ENCODE assay signal across 16 cellular contexts in genomic region chr19:45162464-45163143, GRCh38. TPM values are rescaled to one million over a fixed set of nuclear protein-coding genes. Genes with fewer than 3 reads are reported as not detected.
DNase-seq lines count a peak whose midpoint lies in the region; ATAC-seq and TF ChIP-seq lines count a peak whose summit lies in the region.
"Had no signal": no experiment of that assay in that cellular context is flagged by ENCODE, and none has a peak within 500 bp of the region (broad histone marks: within the 10 kb centered on the region; RNA-seq: fewer than 3 reads in every experiment).

No MANE protein-coding gene starts in this region.

- H3K36me3 Mint-ChIP-seq in chondrocyte (ENCODE audit: low read depth): no peaks in the 10 kb centered on the region
- no peaks in the 10 kb centered on the region for H3K36me3 Mint-ChIP-seq in stimulated activated effector memory CD8-positive, alpha-beta T cell treated with anti-CD3 and anti-CD28 coated beads, Interleukin-12 subunit alpha, Interleukin-12 subunit beta, amount 100 ng/mL, for 72 hours
- H3K36me3 Mint-ChIP-seq in activated T-helper 17 cell treated with anti-CD3 and anti-CD28 coated beads, Interleukin-2, amount 50 U/mL, for 72 hours (ENCODE audit: low read depth): no peaks in the 10 kb centered on the region

- no peak overlapping the region for H3K27ac Mint-ChIP-seq in chondrocyte (ENCODE audit: unreplicated experiment)
- H3K27ac Mint-ChIP-seq in stimulated activated effector memory CD8-positive, alpha-beta T cell treated with anti-CD3 and anti-CD28 coated beads, Interleukin-12 subunit alpha, Interleukin-12 subunit beta, amount 100 ng/mL, for 72 hours: peak overlapping the region; percentile 85
- H3K27ac Mint-ChIP-seq in activated T-helper 17 cell treated with anti-CD3 and anti-CD28 coated beads, Interleukin-2, amount 50 U/mL, for 72 hours: no peak overlapping the region
- H3K27ac Mint-ChIP-seq: activated CD4-positive, alpha-beta T cell treated with anti-CD3 and anti-CD28 coated beads, Interleukin-2, amount 10 ng/mL, durations not matched to agents 24 days and 14 days; dendritic cell treated with granulocyte-macrophage colony-stimulating factor and Interleukin-4, amounts not matched to agents 40 ng/mL and 50 ng/mL, for 4 days had no signal

- DNase-seq in NCI-H2196 treated with DMSO at 0.1 percent for 48 hours (lab: John Stamatoyannopoulos, UW; ENCODE audit: unreplicated experiment): peak; percentile 64
- no peak for DNase-seq in NCI-H2196 (lab: John Stamatoyannopoulos, UW; ENCODE audit: unreplicated experiment)
- DNase-seq in NT2/D1 (ENCODE audit: low read depth, low spot score): no peak
- peak; percentile 93 for DNase-seq in chondrocyte (ENCODE audit: low spot score)
- no peak for DNase-seq in stimulated activated effector memory CD8-positive, alpha-beta T cell treated with anti-CD3 and anti-CD28 coated beads, Interleukin-12 subunit alpha, Interleukin-12 subunit beta, amount 100 ng/mL, for 72 hours (ENCODE audit: low spot score in 2 of 2)
- no peak for DNase-seq in BE2C
- no peak for DNase-seq in activated naive CD4-positive, alpha-beta T cell (lab: John Stamatoyannopoulos, UW)
- DNase-seq: activated CD4-positive, alpha-beta T cell treated with anti-CD3 and anti-CD28 coated beads, Interleukin-2, amount 10 ng/mL, durations not matched to agents 24 days and 14 days; activated naive CD4-positive, alpha-beta T cell treated with anti-CD3 and anti-CD28 coated beads, Interleukin-2, amount 50 U/mL, for 16 hours; erythroblast; GOT3; stimulated activated naive CD4-positive, alpha-beta T cell had no signal

- peaks cover 4% of the 10 kb centered on the region for H3K27me3 Mint-ChIP-seq in chondrocyte (ENCODE audit: low read depth)
- H3K27me3 Mint-ChIP-seq in activated T-helper 17 cell treated with anti-CD3 and anti-CD28 coated beads, Interleukin-2, amount 50 U/mL, for 72 hours: peaks cover 3% of the 10 kb centered on the region

- H3K4me1 Mint-ChIP-seq in chondrocyte (ENCODE audit: low read depth): peaks cover 3% of the 10 kb centered on the region
- H3K4me1 Mint-ChIP-seq in stimulated activated effector memory CD8-positive, alpha-beta T cell treated with anti-CD3 and anti-CD28 coated beads, Interleukin-12 subunit alpha, Interleukin-12 subunit beta, amount 100 ng/mL, for 72 hours: peaks cover 20% of the 10 kb centered on the region
- H3K4me1 Mint-ChIP-seq in activated T-helper 17 cell treated with anti-CD3 and anti-CD28 coated beads, Interleukin-2, amount 50 U/mL, for 72 hours: peaks cover 15% of the 10 kb centered on the region

- peaks cover 29% of the 10 kb centered on the region for H3K4me1 ChIP-seq in NT2/D1 (ENCODE audit: insufficient read depth, insufficient read length)
- no peaks in the 10 kb centered on the region for H3K4me1 ChIP-seq in BE2C

- no peak for ATAC-seq in stimulated activated effector memory CD8-positive, alpha-beta T cell treated with anti-CD3 and anti-CD28 coated beads, Interleukin-12 subunit alpha, Interleukin-12 subunit beta, amount 100 ng/mL, for 72 hours
- ATAC-seq in activated T-helper 17 cell treated with anti-CD3 and anti-CD28 coated beads, Interleukin-2, amount 50 U/mL, for 72 hours (replicated peaks): no peak

- H3K9ac ChIP-seq in NT2/D1 (ENCODE audit: insufficient read length, low read depth): peak overlapping the region; percentile 21

- H3K4me3 Mint-ChIP-seq in chondrocyte (ENCODE audit: unreplicated experiment): no peak overlapping the region
- H3K4me3 Mint-ChIP-seq in stimulated activated effector memory CD8-positive, alpha-beta T cell treated with anti-CD3 and anti-CD28 coated beads, Interleukin-12 subunit alpha, Interleukin-12 subunit beta, amount 100 ng/mL, for 72 hours: no peak overlapping the region
- H3K4me3 Mint-ChIP-seq in activated T-helper 17 cell treated with anti-CD3 and anti-CD28 coated beads, Interleukin-2, amount 50 U/mL, for 72 hours: no peak overlapping the region
- H3K4me3 Mint-ChIP-seq: activated CD4-positive, alpha-beta T cell treated with anti-CD3 and anti-CD28 coated beads, Interleukin-2, amount 10 ng/mL, durations not matched to agents 24 days and 14 days; dendritic cell treated with granulocyte-macrophage colony-stimulating factor and Interleukin-4, amounts not matched to agents 40 ng/mL and 50 ng/mL, for 4 days had no signal

- H3K9me3 Mint-ChIP-seq in chondrocyte (ENCODE audit: low read depth): no peaks in the 10 kb centered on the region
- no peaks in the 10 kb centered on the region for H3K9me3 Mint-ChIP-seq in stimulated activated effector memory CD8-positive, alpha-beta T cell treated with anti-CD3 and anti-CD28 coated beads, Interleukin-12 subunit alpha, Interleukin-12 subunit beta, amount 100 ng/mL, for 72 hours
- no peaks in the 10 kb centered on the region for H3K9me3 Mint-ChIP-seq in activated T-helper 17 cell treated with anti-CD3 and anti-CD28 coated beads, Interleukin-2, amount 50 U/mL, for 72 hours
- H3K9me3 Mint-ChIP-seq: activated CD4-positive, alpha-beta T cell treated with anti-CD3 and anti-CD28 coated beads, Interleukin-2, amount 10 ng/mL, durations not matched to agents 24 days and 14 days; dendritic cell treated with granulocyte-macrophage colony-stimulating factor and Interleukin-4, amounts not matched to agents 40 ng/mL and 50 ng/mL, for 4 days had no signal

- H3K27me3 ChIP-seq in NT2/D1 (ENCODE audit: insufficient read depth, insufficient read length) (peaks cover 9% of the 10 kb centered on the region), BE2C (no peaks in the 10 kb centered on the region)

- H3K4me3 ChIP-seq in NT2/D1 (ENCODE audit: insufficient read length, low read depth) (no peak overlapping the region), BE2C (ENCODE audit: low read depth, low read length) (no peak overlapping the region)
- H3K4me3 ChIP-seq: SJSA1 had no signal

- no peak for TF ChIP-seq CTCF in chondrocyte (IDR thresholded peaks at IDR 0.05)
- no peak for TF ChIP-seq CTCF in BE2C (IDR thresholded peaks at IDR 0.05; ENCODE audit: low read depth, low read length)

- no peaks in the 10 kb centered on the region for H3K36me3 ChIP-seq in NT2/D1 (ENCODE audit: insufficient read depth, insufficient read length, low read length)
- H3K36me3 ChIP-seq in BE2C: no peaks in the 10 kb centered on the region
- H3K36me3 ChIP-seq: SJSA1 had no signal

- H3K9me3 ChIP-seq in NT2/D1 (ENCODE audit: insufficient read depth, low read length) (no peaks in the 10 kb centered on the region), BE2C (no peaks in the 10 kb centered on the region)
- H3K9me3 ChIP-seq: SJSA1 had no signal

RNA-seq across cellular contexts. Expression of gene NKPD1, which starts 1.8 kb away (rescaled TPM):
- 0.10 to 0.13 TPM in 2 of 3 replicates, not detected in the other for total RNA-seq in chondrocyte
- 0.17 TPM for polyA plus RNA-seq in BE2C (2012; ENCODE audit: insufficient read depth, insufficient read length, low read depth)
- total RNA-seq in activated T-helper 17 cell treated with anti-CD3 and anti-CD28 coated beads, Interleukin-2, amount 50 U/mL, for 72 hours: under 1 TPM; 0.06 to 0.40 TPM
- total RNA-seq: mesenteric fat pad, SJSA1 had no signal

RNA-seq across cellular contexts. Expression of gene TRAPPC6A, which starts 15.4 kb away (rescaled TPM):
- 12.7 to 15.9 TPM (median 13.7 TPM) in 3 replicates for total RNA-seq in chondrocyte
- 26.1 TPM for polyA plus RNA-seq in BE2C (2012; ENCODE audit: insufficient read depth, insufficient read length, low read depth)
- total RNA-seq in activated T-helper 17 cell treated with anti-CD3 and anti-CD28 coated beads, Interleukin-2, amount 50 U/mL, for 72 hours: 10 to 100 TPM; 12.9 to 32.1 TPM

RNA-seq across cellular contexts. Expression of gene BLOC1S3, which starts 16.0 kb away (rescaled TPM):
- total RNA-seq in chondrocyte: 15.1 to 21.0 TPM (median 17.6 TPM) in 3 replicates
- 12.6 TPM for polyA plus RNA-seq in BE2C (2012; ENCODE audit: insufficient read depth, insufficient read length, low read depth)
- 10 to 100 TPM; 13.9 to 16.7 TPM for total RNA-seq in activated T-helper 17 cell treated with anti-CD3 and anti-CD28 coated beads, Interleukin-2, amount 50 U/mL, for 72 hours

Comparison
In these comparisons a context has a peak if more than half of its experiments do, and no peak if none do; other contexts are left out.
1. DNase-seq: peak in NCI-H2196 treated with DMSO at 0.1 percent for 48 hours (single experiment) and chondrocyte (single experiment); none in NCI-H2196 (single experiment), NT2/D1 (single experiment), stimulated activated effector memory CD8-positive, alpha-beta T cell treated with anti-CD3 and anti-CD28 coated beads, Interleukin-12 subunit alpha, Interleukin-12 subunit beta, amount 100 ng/mL, for 72 hours (0 of 2), BE2C (single experiment) and activated naive CD4-positive, alpha-beta T cell (0 of 4).